In genomic region chr16:87380403-87380802, GRCh38 we compare ENCODE assay signal across 12 cellular contexts. TPM values are rescaled to one million over a fixed set of nuclear protein-coding genes. Genes with fewer than 3 reads are reported as not detected.
DNase-seq lines count a peak whose midpoint lies in the region; ATAC-seq, FAIRE-seq and TF ChIP-seq lines count a peak whose summit lies in the region.
"Had no signal": no experiment of that assay in that cellular context is flagged by ENCODE, and none has a peak within 500 bp of the region (broad histone marks: within the 10 kb centered on the region; RNA-seq: fewer than 3 reads in every experiment).

No MANE protein-coding gene starts in this region.

- TF ChIP-seq RAD21 in HepG2 (CRISPR knock-in tag; IDR thresholded peaks at IDR 0.05): no peak

- no peaks in the 10 kb centered on the region for H3K9me3 ChIP-seq in HepG2 (ENCODE audit: low read length)
- H3K9me3 ChIP-seq in thyroid gland: no peaks in the 10 kb centered on the region

- H3K27me3 ChIP-seq in HepG2 (ENCODE audit: control insufficient read depth in 1 of 2, insufficient read depth in 2 of 2, low read length in 2 of 2) (no peaks in the 10 kb centered on the region; a peak in 1 of 5 replicates), thyroid gland (no peaks in the 10 kb centered on the region)

- no peaks in the 10 kb centered on the region for H3K9me3 Mint-ChIP-seq in activated naive CD4-positive, alpha-beta T cell treated with anti-CD3 and anti-CD28 coated beads for 36 hours
- H3K9me3 Mint-ChIP-seq in activated CD8-positive, alpha-beta T cell treated with anti-CD3 and anti-CD28 coated beads for 36 hours: no peaks in the 10 kb centered on the region

- peak overlapping the region; percentile 81 for H3K9ac ChIP-seq in HepG2 (ENCODE audit: insufficient read depth, low read depth, low read length)

- H3K4me1 Mint-ChIP-seq in activated naive CD4-positive, alpha-beta T cell treated with anti-CD3 and anti-CD28 coated beads for 36 hours (ENCODE audit: low read depth): peaks cover 62% of the 10 kb centered on the region
- peaks cover 53% of the 10 kb centered on the region for H3K4me1 Mint-ChIP-seq in activated CD8-positive, alpha-beta T cell treated with anti-CD3 and anti-CD28 coated beads for 36 hours (ENCODE audit: low read depth)

- H3K4me2 ChIP-seq in HepG2 (ENCODE audit: low read depth, low read length): peak overlapping the region; percentile 98

- no peak for TF ChIP-seq POLR2A in HepG2 (IDR thresholded peaks at IDR 0.05; ENCODE audit: insufficient read depth in 1 of 2, low read depth in 2 of 2, low read length in 2 of 2)
- TF ChIP-seq POLR2A in thyroid gland (IDR thresholded peaks at IDR 0.05): no peak

- intact Hi-C loops in activated naive CD4-positive, alpha-beta T cell treated with anti-CD3 and anti-CD28 coated beads for 36 hours (cut with micrococcal nuclease): no loop called here
- intact Hi-C loops in activated CD8-positive, alpha-beta T cell treated with anti-CD3 and anti-CD28 coated beads for 36 hours (cut with micrococcal nuclease): no loop called here
- intact Hi-C loops in HepG2 (cut with micrococcal nuclease; ENCODE audit: unreplicated experiment): loop anchor here (2.0 to 10.0 kb wide), 3 partner anchors 14 to 474 kb away; no protein-coding TSS in a partner anchor
- intact Hi-C loops in thyroid gland (cut with DNase I): loop anchor here (5.0 kb wide), 1 partner anchor 63 kb away; the partner anchor contains the start of gene C16orf95

- TF ChIP-seq EP300 in HepG2 (IDR thresholded peaks at IDR 0.05; ENCODE audit: low read depth in 2 of 2, low read length in 2 of 2) (no peak), HepG2 (CRISPR knock-in tag; IDR thresholded peaks at IDR 0.05; ENCODE audit: borderline replicate concordance) (no peak)

- no peak for TF ChIP-seq CTCF in activated CD8-positive, alpha-beta T cell treated with anti-CD3 and anti-CD28 coated beads for 36 hours (IDR thresholded peaks at IDR 0.05)
- TF ChIP-seq CTCF in HepG2 (CRISPR knock-in tag; IDR thresholded peaks at IDR 0.05): no peak
- no peak for TF ChIP-seq CTCF in thyroid gland (IDR thresholded peaks at IDR 0.05)

- H3K4me3 ChIP-seq in HepG2 (replicated peaks in 1 of 3; ENCODE audit: insufficient read depth in 1 of 3, low read depth in 2 of 3, low read length in 3 of 3) (peak overlapping the region; percentile 82 to 96 (median 84)), thyroid gland (replicated peaks in 1 of 3) (no peak overlapping the region)

- peaks cover 75% of the 10 kb centered on the region for H3K79me2 ChIP-seq in HepG2 (ENCODE audit: insufficient read depth, low read length)

- ATAC-seq in activated CD8-positive, alpha-beta T cell treated with anti-CD3 and anti-CD28 coated beads for 36 hours: no peak
- ATAC-seq in HepG2: no peak
- ATAC-seq in HG03442 (IDR thresholded peaks at IDR 0.05; ENCODE audit: unreplicated experiment): no peak

- CTCF ChIA-PET in activated naive CD4-positive, alpha-beta T cell treated with anti-CD3 and anti-CD28 coated beads for 36 hours (lab: Charles Lee): no interaction called here
- CTCF ChIA-PET in activated CD8-positive, alpha-beta T cell treated with anti-CD3 and anti-CD28 coated beads for 36 hours (lab: Charles Lee): no interaction called here
- CTCF ChIA-PET in HepG2 (lab: Yijun Ruan, JAX; ENCODE audit: low intra/inter-chr PET ratio, low total read pairs): interaction anchor here (1.1 kb wide), 1 partner anchor 56 kb away, joined by 3 read pairs; no protein-coding TSS in a partner anchor

- in situ Hi-C loops in HepG2 (cut with HindIII; ENCODE audit: extremely low pct_ligation_motif_present, low pct_unique_long_range_greater_than_20kb): loop anchor here (25.0 kb wide), 1 partner anchor 482 kb away; the partner anchor contains the start of gene SLC7A5

- peaks cover 16 to 37% of the 10 kb centered on the region in 2 experiments for H3K36me3 ChIP-seq in HepG2 (replicated peaks in 1 of 2; ENCODE audit: control insufficient read depth in 1 of 2, insufficient read depth in 2 of 2, low read length in 2 of 2)
- H3K36me3 ChIP-seq in thyroid gland: no peaks in the 10 kb centered on the region

- H3K36me3 Mint-ChIP-seq in activated naive CD4-positive, alpha-beta T cell treated with anti-CD3 and anti-CD28 coated beads for 36 hours (ENCODE audit: low read depth): peaks cover 16% of the 10 kb centered on the region
- H3K36me3 Mint-ChIP-seq in activated CD8-positive, alpha-beta T cell treated with anti-CD3 and anti-CD28 coated beads for 36 hours (ENCODE audit: low read depth): peaks cover 32% of the 10 kb centered on the region

- FAIRE-seq in HepG2 (lab: Jason Lieb, UNC): no peak

- no peak for DNase-seq in activated naive CD4-positive, alpha-beta T cell treated with anti-CD3 and anti-CD28 coated beads for 36 hours
- no peak for DNase-seq in activated naive CD4-positive, alpha-beta T cell (lab: John Stamatoyannopoulos, UW)
- DNase-seq in activated CD8-positive, alpha-beta T cell treated with anti-CD3 and anti-CD28 coated beads for 36 hours: peak; percentile 11
- no peak for DNase-seq in HepG2 (ENCODE audit: low spot score)
- DNase-seq in thyroid gland: no peak
- no peak for DNase-seq in HUDEP-2 (lab: John Stamatoyannopoulos, UW; ENCODE audit: unreplicated experiment in 76 of 76)
- DNase-seq in NCI-H1694 (lab: John Stamatoyannopoulos, UW): no peak
- DNase-seq: activated CD4-positive, alpha-beta T cell treated with anti-CD3 and anti-CD28 coated beads, Interleukin-2, amount 50 U/mL, for 1 hour; cerebellar nuclear complex; SHP77 treated with DMSO at 0.1 percent for 48 hours had no signal

- peaks cover 59% of the 10 kb centered on the region for H3K4me1 ChIP-seq in HepG2 (ENCODE audit: insufficient read depth, low read length)
- H3K4me1 ChIP-seq in thyroid gland: peaks cover 9 to 31% of the 10 kb centered on the region in 2 donors

- BruUV-seq in HepG2 (replicated peaks; lab: Mats Ljungman, UMichigan): no TSS peak

- H3K27me3 Mint-ChIP-seq in activated naive CD4-positive, alpha-beta T cell treated with anti-CD3 and anti-CD28 coated beads for 36 hours (ENCODE audit: low read depth): peaks cover 2% of the 10 kb centered on the region
- peaks cover 2% of the 10 kb centered on the region for H3K27me3 Mint-ChIP-seq in activated CD8-positive, alpha-beta T cell treated with anti-CD3 and anti-CD28 coated beads for 36 hours

- H4K20me1 ChIP-seq in HepG2 (ENCODE audit: insufficient read depth, low read length): peaks cover 67% of the 10 kb centered on the region

- H3K4me3 Mint-ChIP-seq in activated naive CD4-positive, alpha-beta T cell treated with anti-CD3 and anti-CD28 coated beads for 36 hours: peak overlapping the region; percentile 90
- H3K4me3 Mint-ChIP-seq in activated CD8-positive, alpha-beta T cell treated with anti-CD3 and anti-CD28 coated beads for 36 hours: peak overlapping the region; percentile 77

- peak overlapping the region; percentile 100 for H3K27ac ChIP-seq in HepG2 (ENCODE audit: extremely low read length, insufficient read depth, low read length)
- H3K27ac ChIP-seq in thyroid gland: peak overlapping the region in 2 of 3 donors; percentile 54 to 61

- peak overlapping the region; percentile 90 for H3K27ac Mint-ChIP-seq in activated naive CD4-positive, alpha-beta T cell treated with anti-CD3 and anti-CD28 coated beads for 36 hours
- peak overlapping the region; percentile 86 for H3K27ac Mint-ChIP-seq in activated CD8-positive, alpha-beta T cell treated with anti-CD3 and anti-CD28 coated beads for 36 hours
- H3K27ac Mint-ChIP-seq: CD14-positive monocyte had no signal

- no peak overlapping the region for H2AFZ ChIP-seq in HepG2 (ENCODE audit: low read length)

- POLR2A ChIA-PET in activated CD8-positive, alpha-beta T cell treated with anti-CD3 and anti-CD28 coated beads for 36 hours (lab: Charles Lee): interaction anchor here (0.5 to 4.5 kb wide), 3 partner anchors 48 to 330 kb away, joined by 3 to 32 read pairs (median 3); partner anchors contain the start of gene C16orf95
- POLR2A ChIA-PET in HepG2 (lab: Yijun Ruan, JAX): interaction anchor here (0.8 to 14.0 kb wide), 8 partner anchors 8 to 62 kb away, joined by 4 to 265 read pairs (median 30); partner anchors contain the start of genes C16orf95 and MAP1LC3B

- WGBS in HepG2 (ENCODE audit: low lambda C conversion rate): 17% methylated on average over 10 of the region's 10 CpGs
- 83% methylated on average over 10 of the region's 10 CpGs for WGBS in thyroid gland, 2 donors

RNA-seq across cellular contexts. Expression of gene FBXO31, which starts 3.2 kb away (rescaled TPM):
- 10 to 100 TPM; 26.4 to 26.7 TPM for total RNA-seq in activated naive CD4-positive, alpha-beta T cell treated with anti-CD3 and anti-CD28 coated beads for 36 hours
- 10 to 100 TPM; 32.0 to 32.7 TPM for total RNA-seq in activated CD8-positive, alpha-beta T cell treated with anti-CD3 and anti-CD28 coated beads for 36 hours
- total RNA-seq in HepG2 (2016; rRNA removed; fragmentation: Illumina TruSeq; extraction: Trizol) (81.3 and 92.4 TPM in 2 replicates), thyroid gland (10 to 100 TPM; 23.8 to 62.5 (median 54.9) TPM)
- total RNA-seq in HepG2 (2016; cell fraction: cytosol; rRNA removed; fragmentation: Illumina TruSeq; extraction: Trizol; ENCODE audit: low read depth): 18.3 and 22.9 TPM in 2 replicates
- 64.5 and 91.5 TPM in 2 replicates for total RNA-seq in HepG2 (2016; cell fraction: insoluble cytoplasmic fraction; rRNA removed; fragmentation: Illumina TruSeq; extraction: Trizol)
- 33.7 and 38.0 TPM in 2 replicates for total RNA-seq in HepG2 (2016; cell fraction: membrane; rRNA removed; fragmentation: Illumina TruSeq; extraction: Trizol)
- total RNA-seq in HepG2 (2016; cell fraction: nucleus; rRNA removed; fragmentation: Illumina TruSeq; extraction: Trizol): 94.4 and 107 TPM in 2 replicates
- polyA plus RNA-seq in HepG2 (2011; rRNA removed): 101 and 118 TPM in 2 replicates
- polyA plus RNA-seq in HepG2 (2011; cell fraction: cytosol; rRNA removed): 51.6 and 63.1 TPM in 2 replicates
- polyA plus RNA-seq in HepG2 (2011; cell fraction: nucleus; rRNA removed): 393 and 579 TPM in 2 replicates
- polyA plus RNA-seq in HepG2 (2012): 75.5 and 101 TPM in 2 replicates
- 6.1 and 6.4 TPM in 2 replicates for polyA plus RNA-seq in HepG2 (2016; cell fraction: cytosol; fragmentation: Illumina TruSeq; extraction: Trizol; ENCODE audit: low read depth)
- 57.9 and 71.3 TPM in 2 replicates for polyA plus RNA-seq in HepG2 (2016; cell fraction: insoluble cytoplasmic fraction; fragmentation: Illumina TruSeq; extraction: Trizol; ENCODE audit: low read depth)
- polyA plus RNA-seq in HepG2 (2016; cell fraction: membrane; fragmentation: Illumina TruSeq; extraction: Trizol; ENCODE audit: low read depth): 18.2 and 18.3 TPM in 2 replicates
- 256 and 269 TPM in 2 replicates for polyA plus RNA-seq in HepG2 (2016; cell fraction: nucleus; fragmentation: Illumina TruSeq; extraction: Trizol; ENCODE audit: insufficient read depth, low read depth)
- polyA minus RNA-seq in HepG2 (2011; rRNA and poly(A)+ RNA removed; ENCODE audit: low replicate concordance): 29.6 and 164 TPM in 2 replicates
- polyA minus RNA-seq in HepG2 (2011; cell fraction: cytosol; rRNA and poly(A)+ RNA removed): 53.4 and 63.9 TPM in 2 replicates
- polyA minus RNA-seq in HepG2 (2011; cell fraction: nucleus; rRNA and poly(A)+ RNA removed): 202 and 208 TPM in 2 replicates

RNA-seq across cellular contexts. Expression of gene MAP1LC3B, which starts 11.7 kb away (rescaled TPM):
- total RNA-seq in activated naive CD4-positive, alpha-beta T cell treated with anti-CD3 and anti-CD28 coated beads for 36 hours: 10 to 100 TPM; 61.8 to 62.5 TPM
- 10 to 100 TPM; 55.3 to 58.1 TPM for total RNA-seq in activated CD8-positive, alpha-beta T cell treated with anti-CD3 and anti-CD28 coated beads for 36 hours
- 15.7 and 30.6 TPM in 2 replicates for total RNA-seq in HepG2 (2016; rRNA removed; fragmentation: Illumina TruSeq; extraction: Trizol)
- 5.5 and 7.0 TPM in 2 replicates for total RNA-seq in HepG2 (2016; cell fraction: cytosol; rRNA removed; fragmentation: Illumina TruSeq; extraction: Trizol; ENCODE audit: low read depth)
- 15.9 and 27.1 TPM in 2 replicates for total RNA-seq in HepG2 (2016; cell fraction: insoluble cytoplasmic fraction; rRNA removed; fragmentation: Illumina TruSeq; extraction: Trizol)
- total RNA-seq in HepG2 (2016; cell fraction: membrane; rRNA removed; fragmentation: Illumina TruSeq; extraction: Trizol): 24.8 and 26.3 TPM in 2 replicates
- 22.0 and 22.3 TPM in 2 replicates for total RNA-seq in HepG2 (2016; cell fraction: nucleus; rRNA removed; fragmentation: Illumina TruSeq; extraction: Trizol)
- polyA plus RNA-seq in HepG2 (2011; rRNA removed): 37.4 and 37.9 TPM in 2 replicates
- 18.1 and 36.3 TPM in 2 replicates for polyA plus RNA-seq in HepG2 (2011; cell fraction: cytosol; rRNA removed)
- polyA plus RNA-seq in HepG2 (2011; cell fraction: nucleus; rRNA removed): 15.1 and 23.4 TPM in 2 replicates
- polyA plus RNA-seq in HepG2 (2012): 68.5 and 98.3 TPM in 2 replicates
- 9.9 and 13.1 TPM in 2 replicates for polyA plus RNA-seq in HepG2 (2016; cell fraction: cytosol; fragmentation: Illumina TruSeq; extraction: Trizol; ENCODE audit: low read depth)
- 65.5 and 71.9 TPM in 2 replicates for polyA plus RNA-seq in HepG2 (2016; cell fraction: insoluble cytoplasmic fraction; fragmentation: Illumina TruSeq; extraction: Trizol; ENCODE audit: low read depth)
- 26.7 and 27.4 TPM in 2 replicates for polyA plus RNA-seq in HepG2 (2016; cell fraction: membrane; fragmentation: Illumina TruSeq; extraction: Trizol; ENCODE audit: low read depth)
- polyA plus RNA-seq in HepG2 (2016; cell fraction: nucleus; fragmentation: Illumina TruSeq; extraction: Trizol; ENCODE audit: insufficient read depth, low read depth): 42.6 and 45.0 TPM in 2 replicates
- polyA minus RNA-seq in HepG2 (2011; rRNA and poly(A)+ RNA removed; ENCODE audit: low replicate concordance): 13.2 and 15.8 TPM in 2 replicates
- 22.2 and 35.4 TPM in 2 replicates for polyA minus RNA-seq in HepG2 (2011; cell fraction: cytosol; rRNA and poly(A)+ RNA removed)
- 23.0 and 32.7 TPM in 2 replicates for polyA minus RNA-seq in HepG2 (2011; cell fraction: nucleus; rRNA and poly(A)+ RNA removed)
- 10 to 100 TPM; 51.8 to 84.3 (median 67.3) TPM for total RNA-seq in thyroid gland

Comparison
In these comparisons a context has a peak if more than half of its experiments do, and no peak if none do; other contexts are left out.
1. H3K4me3 ChIP-seq: peak in HepG2 (3 of 3); none in thyroid gland (0 of 3).
2. intact Hi-C loops: an anchor here in HepG2 (2.0 to 10.0 kb wide) and thyroid gland (5.0 kb wide); none called in activated naive CD4-positive, alpha-beta T cell treated with anti-CD3 and anti-CD28 coated beads for 36 hours and activated CD8-positive, alpha-beta T cell treated with anti-CD3 and anti-CD28 coated beads for 36 hours.